1 cellular context compared by ENCODE assay signal in the genomic region with DNA sequence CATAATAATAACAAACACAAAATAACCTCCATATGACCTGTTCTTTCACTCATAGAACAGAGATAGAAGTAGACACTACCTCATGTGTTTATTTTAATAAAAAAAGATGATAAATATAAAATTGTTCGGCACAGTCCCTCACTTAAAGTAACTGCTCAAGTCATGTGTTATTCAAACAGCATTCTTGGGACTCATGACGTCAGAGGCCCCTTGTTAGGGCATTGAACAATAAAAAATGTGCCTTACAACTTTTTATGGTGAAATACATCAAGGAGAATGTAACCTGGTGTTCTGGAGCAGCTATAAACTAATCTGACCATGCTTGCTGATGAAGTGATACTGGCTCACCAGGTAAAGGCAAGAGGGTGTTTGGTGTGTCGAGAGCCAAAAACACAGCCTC.
TF ChIP-seq lines count a peak whose summit lies in the region.

No MANE protein-coding gene starts in this region.

TF ChIP-seq in H1, 55 proteins besides CTCF, POLR2A, EP300 and RAD21 (continued from another document):
- TF ChIP-seq RXRA (IDR thresholded peaks at IDR 0.05; ENCODE audit: insufficient read depth, low read depth, low read length) (no peak), EZH2 (IDR thresholded peaks at IDR 0.05; ENCODE audit: low read depth, low read length, severe bottlenecking) (no peak), NRF1 (IDR thresholded peaks at IDR 0.05; ENCODE audit: low read depth, low read length) (no peak), ZNF274 (IDR thresholded peaks at IDR 0.05; ENCODE audit: borderline replicate concordance, extremely low read depth, low read length) (no peak), SP1 (IDR thresholded peaks at IDR 0.05; ENCODE audit: low read depth, low read length) (no peak)
